8 cellular contexts compared by ENCODE assay signal in genomic region chr5:151448038-151448985, GRCh38. TPM values are rescaled to one million over a fixed set of nuclear protein-coding genes. Genes with fewer than 3 reads are reported as not detected.
DNase-seq lines count a peak whose midpoint lies in the region; ATAC-seq and TF ChIP-seq lines count a peak whose summit lies in the region.

No MANE protein-coding gene starts in this region.

- H3K9ac ChIP-seq in subcutaneous abdominal adipose tissue (ENCODE audit: low read length in 5 of 5) = peak overlapping the region; percentile 44 to 89 (median 66)

- H3K27me3 ChIP-seq in lower lobe of right lung (ENCODE audit: low read depth) (no peaks in the 10 kb centered on the region), subcutaneous abdominal adipose tissue (ENCODE audit: control insufficient read depth in 5 of 5, insufficient read depth in 4 of 5, low read length in 5 of 5) (no peaks in the 10 kb centered on the region)

- H3K36me3 ChIP-seq in lower lobe of right lung (no peaks in the 10 kb centered on the region), subcutaneous abdominal adipose tissue (ENCODE audit: control insufficient read depth in 5 of 5, insufficient read depth in 5 of 5, low read length in 5 of 5) (no peaks in the 10 kb centered on the region)

- H3K9me3 ChIP-seq in lower lobe of right lung = no peaks in the 10 kb centered on the region
- H3K9me3 ChIP-seq in subcutaneous abdominal adipose tissue (ENCODE audit: control insufficient read depth in 5 of 5, low read length in 5 of 5) = no peaks in the 10 kb centered on the region

- peak; percentile 15 for ATAC-seq in GM18502 (IDR thresholded peaks at IDR 0.05; ENCODE audit: poor library complexity, unreplicated experiment)
- ATAC-seq in lower lobe of right lung = peak; percentile 35 to 65
- ATAC-seq in GM21737 (IDR thresholded peaks at IDR 0.05; ENCODE audit: unreplicated experiment) = no peak

- peak overlapping the region; percentile 19 for H3K27ac ChIP-seq in cingulate gyrus (ENCODE audit: low read depth, low read length)
- H3K27ac ChIP-seq in lower lobe of right lung = peak overlapping the region; percentile 70
- peak overlapping the region; percentile 67 for H3K27ac ChIP-seq in subcutaneous abdominal adipose tissue (ENCODE audit: low read depth, low read length)

- H3K27me3 Mint-ChIP-seq in T-helper 1 cell treated with Interleukin-12 subunit alpha and Interleukin-12 subunit beta and Interleukin-4 antibody, amounts not matched to agents 30 μg/mL and 1 μg/mL, for 36 hours (ENCODE audit: low read depth) = peaks cover 21% of the 10 kb centered on the region

- intact Hi-C loops in lower lobe of right lung (cut with DNase I) = loop anchor here (10.0 kb wide), 1 partner anchor 206 kb away; no protein-coding TSS in a partner anchor

- peak overlapping the region; percentile 79 for H3K27ac Mint-ChIP-seq in T-helper 1 cell treated with Interleukin-12 subunit alpha and Interleukin-12 subunit beta and Interleukin-4 antibody, amounts not matched to agents 30 μg/mL and 1 μg/mL, for 36 hours

- no peak for TF ChIP-seq CTCF in lower lobe of right lung (IDR thresholded peaks at IDR 0.05)

- no peaks in the 10 kb centered on the region for H3K9me3 Mint-ChIP-seq in T-helper 1 cell treated with Interleukin-12 subunit alpha and Interleukin-12 subunit beta and Interleukin-4 antibody, amounts not matched to agents 30 μg/mL and 1 μg/mL, for 36 hours

- H3K4me1 ChIP-seq in lower lobe of right lung = peaks cover 21% of the 10 kb centered on the region
- peaks cover 4 to 26% (median 13%) of the 10 kb centered on the region in 5 donors for H3K4me1 ChIP-seq in subcutaneous abdominal adipose tissue (ENCODE audit: control insufficient read depth in 5 of 5, insufficient read depth in 5 of 5, low read length in 5 of 5)

- DNase-seq in A172 (ENCODE audit: low spot score) = peak; percentile 49
- DNase-seq in HPDE6-E6E7 (ENCODE audit: extremely low spot score) = peak; percentile 44
- no peak for DNase-seq in lower lobe of right lung

- H3K4me1 Mint-ChIP-seq in T-helper 1 cell treated with Interleukin-12 subunit alpha and Interleukin-12 subunit beta and Interleukin-4 antibody, amounts not matched to agents 30 μg/mL and 1 μg/mL, for 36 hours (ENCODE audit: low read depth) = peaks cover 17% of the 10 kb centered on the region

- H3K4me3 ChIP-seq in lower lobe of right lung (peak overlapping the region; percentile 88), subcutaneous abdominal adipose tissue (ENCODE audit: low read depth in 1 of 5, low read length in 5 of 5) (peak overlapping the region; percentile 69 to 97 (median 94))

- peak overlapping the region; percentile 94 for H3K4me3 Mint-ChIP-seq in T-helper 1 cell treated with Interleukin-12 subunit alpha and Interleukin-12 subunit beta and Interleukin-4 antibody, amounts not matched to agents 30 μg/mL and 1 μg/mL, for 36 hours

- H3K36me3 Mint-ChIP-seq in T-helper 1 cell treated with Interleukin-12 subunit alpha and Interleukin-12 subunit beta and Interleukin-4 antibody, amounts not matched to agents 30 μg/mL and 1 μg/mL, for 36 hours (ENCODE audit: low read depth) = no peaks in the 10 kb centered on the region

RNA-seq across cellular contexts. Expression of gene SLC36A1, which starts 0.9 kb away (rescaled TPM):
- 14.8 and 21.8 TPM in 2 replicates for total RNA-seq in A172 (2014; rRNA removed; shearing (Covaris generic))
- total RNA-seq in lower lobe of right lung = 11.5 TPM

Comparison
In these comparisons a context has a peak if more than half of its experiments do, and no peak if none do; other contexts are left out.
1. H3K27ac ChIP-seq: peak in every context shown above with its lines; median percentile 70 in lower lobe of right lung; 67 in subcutaneous abdominal adipose tissue; 19 in cingulate gyrus.